In the genomic region with DNA sequence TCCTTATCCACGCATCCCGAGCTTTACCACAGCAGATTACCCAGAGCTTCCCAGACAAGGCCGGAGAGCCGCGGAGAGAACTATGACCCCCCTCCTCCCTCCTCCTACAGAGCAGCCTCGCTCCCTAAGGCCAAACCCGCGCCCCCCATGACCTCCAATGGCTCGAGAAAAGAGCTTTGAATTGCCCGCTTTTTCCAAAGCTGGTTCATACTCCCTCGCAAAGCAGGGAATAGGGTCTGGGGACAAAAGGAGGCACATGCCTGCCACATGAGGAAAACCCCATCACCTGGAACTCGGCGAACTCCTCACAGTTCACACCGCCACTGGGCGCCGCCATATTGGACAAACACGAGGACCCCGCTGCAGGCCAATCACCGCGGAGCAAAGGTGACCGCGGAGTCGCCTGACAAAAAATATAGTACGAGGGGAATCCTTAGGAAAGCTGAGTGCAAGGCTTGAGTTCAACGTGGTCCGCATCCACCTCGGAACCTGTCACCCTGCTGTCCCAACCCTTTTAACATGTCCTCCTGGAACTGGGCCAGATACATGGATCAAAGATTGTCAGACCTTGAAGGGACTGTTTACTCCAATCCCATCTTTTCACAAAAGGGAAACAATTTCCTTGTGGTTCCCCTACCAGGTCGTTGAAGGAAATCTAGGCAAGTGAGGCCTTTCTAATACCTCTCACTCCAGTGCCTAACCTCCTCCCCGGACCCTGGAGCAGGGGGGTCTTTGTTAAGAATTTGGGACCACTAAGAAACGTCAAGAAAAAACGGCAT, we compare ENCODE assay signal across 1 cellular context.
TF ChIP-seq lines count a peak whose summit lies in the region.

A gene (minus strand): TSS at position 344 of the 779 bp plus-strand sequence. CDS start 7 bp downstream, at position 337.

TF ChIP-seq in HepG2, 621 proteins besides CTCF, POLR2A, EP300 and RAD21 (continued from another document and continues in another):
- TF ChIP-seq, protein P1, sequence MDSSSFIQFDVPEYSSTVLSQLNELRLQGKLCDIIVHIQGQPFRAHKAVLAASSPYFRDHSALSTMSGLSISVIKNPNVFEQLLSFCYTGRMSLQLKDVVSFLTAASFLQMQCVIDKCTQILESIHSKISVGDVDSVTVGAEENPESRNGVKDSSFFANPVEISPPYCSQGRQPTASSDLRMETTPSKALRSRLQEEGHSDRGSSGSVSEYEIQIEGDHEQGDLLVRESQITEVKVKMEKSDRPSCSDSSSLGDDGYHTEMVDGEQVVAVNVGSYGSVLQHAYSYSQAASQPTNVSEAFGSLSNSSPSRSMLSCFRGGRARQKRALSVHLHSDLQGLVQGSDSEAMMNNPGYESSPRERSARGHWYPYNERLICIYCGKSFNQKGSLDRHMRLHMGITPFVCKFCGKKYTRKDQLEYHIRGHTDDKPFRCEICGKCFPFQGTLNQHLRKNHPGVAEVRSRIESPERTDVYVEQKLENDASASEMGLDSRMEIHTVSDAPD (CRISPR knock-in tag; IDR thresholded peaks at IDR 0.05): peak; percentile 53; the same call in 1 of the 2 replicates
- TF ChIP-seq ASH2L (IDR thresholded peaks at IDR 0.05; ENCODE audit: insufficient read length, low read depth, low read length) (peak; percentile 98), KDM5B (CRISPR knock-in tag; IDR thresholded peaks at IDR 0.05; ENCODE audit: borderline replicate concordance) (peak; percentile 95), NPAS2 (CRISPR knock-in tag; IDR thresholded peaks at IDR 0.05; ENCODE audit: borderline replicate concordance) (no peak), ZBTB20 (CRISPR knock-in tag; IDR thresholded peaks at IDR 0.05; ENCODE audit: borderline replicate concordance, low read depth) (peak; percentile 68; the same call in 1 of the 2 replicates), SIX4 (CRISPR knock-in tag; IDR thresholded peaks at IDR 0.05) (no peak), IRX3 (CRISPR knock-in tag; IDR thresholded peaks at IDR 0.05; ENCODE audit: borderline replicate concordance, low read depth) (0 out of 2 replicates have a peak, but pooled peaks have one; percentile 70), ZNF292 (CRISPR knock-in tag; IDR thresholded peaks at IDR 0.05; ENCODE audit: borderline replicate concordance, low read depth) (no peak), TP53 (CRISPR knock-in tag; conservative IDR thresholded peaks at IDR 0.05) (peak; percentile 70), KDM4B (CRISPR knock-in tag; IDR thresholded peaks at IDR 0.05) (no peak), EED (CRISPR knock-in tag; IDR thresholded peaks at IDR 0.05) (peak; percentile 71; the same call in 1 of the 2 replicates), NONO (IDR thresholded peaks at IDR 0.05) (no peak), NONO (CRISPR knock-in tag; conservative IDR thresholded peaks at IDR 0.05) (peak; percentile 65; the same call in 1 of the 2 replicates), KDM2A (CRISPR knock-in tag; IDR thresholded peaks at IDR 0.05; ENCODE audit: borderline replicate concordance, low read depth) (peak; percentile 85; the same call in 1 of the 2 replicates), SNAI1 (CRISPR knock-in tag; IDR thresholded peaks at IDR 0.05; ENCODE audit: borderline replicate concordance) (peak; percentile 30; the same call in 1 of the 2 replicates), GABPB1 (CRISPR knock-in tag; IDR thresholded peaks at IDR 0.05) (peak; percentile 56), BORCS8-MEF2B (CRISPR knock-in tag; IDR thresholded peaks at IDR 0.05) (peak; percentile 96), KLF15 (CRISPR knock-in tag; IDR thresholded peaks at IDR 0.05; ENCODE audit: borderline replicate concordance) (peak; percentile 58; the same call in 1 of the 2 replicates), KLF11 (CRISPR knock-in tag; IDR thresholded peaks at IDR 0.05) (0 out of 2 replicates have a peak, but pooled peaks have one; percentile 53), ZFY (CRISPR knock-in tag; IDR thresholded peaks at IDR 0.05) (peak; percentile 85), AHR (CRISPR knock-in tag; IDR thresholded peaks at IDR 0.05) (peak; percentile 86), ZSCAN9 (CRISPR knock-in tag; IDR thresholded peaks at IDR 0.05; ENCODE audit: borderline replicate concordance) (peak; percentile 67; the same call in 1 of the 2 replicates), STAT5B (CRISPR knock-in tag; IDR thresholded peaks at IDR 0.05) (no peak), NR2F1 (CRISPR knock-in tag; IDR thresholded peaks at IDR 0.05) (peak in 1 of 2 experiments; percentile 64; a peak in 2 of 4 replicates), ZFP90 (CRISPR knock-in tag; IDR thresholded peaks at IDR 0.05; ENCODE audit: borderline replicate concordance) (peak; percentile 77; the same call in 1 of the 2 replicates), ZNF703 (CRISPR knock-in tag; IDR thresholded peaks at IDR 0.05; ENCODE audit: borderline replicate concordance) (peak; percentile 52; the same call in 1 of the 2 replicates), NCOA1 (CRISPR knock-in tag; IDR thresholded peaks at IDR 0.05) (0 out of 2 replicates have a peak, but pooled peaks have one; percentile 34), EZH2 (conservative IDR thresholded peaks at IDR 0.05; ENCODE audit: low read depth, low read length) (no peak)
- TF ChIP-seq, protein P2, sequence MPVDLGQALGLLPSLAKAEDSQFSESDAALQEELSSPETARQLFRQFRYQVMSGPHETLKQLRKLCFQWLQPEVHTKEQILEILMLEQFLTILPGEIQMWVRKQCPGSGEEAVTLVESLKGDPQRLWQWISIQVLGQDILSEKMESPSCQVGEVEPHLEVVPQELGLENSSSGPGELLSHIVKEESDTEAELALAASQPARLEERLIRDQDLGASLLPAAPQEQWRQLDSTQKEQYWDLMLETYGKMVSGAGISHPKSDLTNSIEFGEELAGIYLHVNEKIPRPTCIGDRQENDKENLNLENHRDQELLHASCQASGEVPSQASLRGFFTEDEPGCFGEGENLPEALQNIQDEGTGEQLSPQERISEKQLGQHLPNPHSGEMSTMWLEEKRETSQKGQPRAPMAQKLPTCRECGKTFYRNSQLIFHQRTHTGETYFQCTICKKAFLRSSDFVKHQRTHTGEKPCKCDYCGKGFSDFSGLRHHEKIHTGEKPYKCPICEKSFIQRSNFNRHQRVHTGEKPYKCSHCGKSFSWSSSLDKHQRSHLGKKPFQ (CRISPR knock-in tag; IDR thresholded peaks at IDR 0.05; ENCODE audit: insufficient replicate concordance): peak; percentile 99
- TF ChIP-seq, protein P3, sequence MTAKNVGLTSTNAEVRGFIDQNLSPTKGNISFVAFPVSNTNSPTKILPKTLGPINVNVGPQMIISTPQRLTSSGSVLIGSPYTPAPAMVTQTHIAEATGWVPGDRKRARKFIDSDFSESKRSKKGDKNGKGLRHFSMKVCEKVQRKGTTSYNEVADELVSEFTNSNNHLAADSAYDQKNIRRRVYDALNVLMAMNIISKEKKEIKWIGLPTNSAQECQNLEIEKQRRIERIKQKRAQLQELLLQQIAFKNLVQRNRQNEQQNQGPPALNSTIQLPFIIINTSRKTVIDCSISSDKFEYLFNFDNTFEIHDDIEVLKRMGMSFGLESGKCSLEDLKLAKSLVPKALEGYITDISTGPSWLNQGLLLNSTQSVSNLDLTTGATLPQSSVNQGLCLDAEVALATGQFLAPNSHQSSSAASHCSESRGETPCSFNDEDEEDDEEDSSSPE (CRISPR knock-in tag; IDR thresholded peaks at IDR 0.05): peak; percentile 49; the same call in 1 of the 2 replicates
- TF ChIP-seq, protein P4, sequence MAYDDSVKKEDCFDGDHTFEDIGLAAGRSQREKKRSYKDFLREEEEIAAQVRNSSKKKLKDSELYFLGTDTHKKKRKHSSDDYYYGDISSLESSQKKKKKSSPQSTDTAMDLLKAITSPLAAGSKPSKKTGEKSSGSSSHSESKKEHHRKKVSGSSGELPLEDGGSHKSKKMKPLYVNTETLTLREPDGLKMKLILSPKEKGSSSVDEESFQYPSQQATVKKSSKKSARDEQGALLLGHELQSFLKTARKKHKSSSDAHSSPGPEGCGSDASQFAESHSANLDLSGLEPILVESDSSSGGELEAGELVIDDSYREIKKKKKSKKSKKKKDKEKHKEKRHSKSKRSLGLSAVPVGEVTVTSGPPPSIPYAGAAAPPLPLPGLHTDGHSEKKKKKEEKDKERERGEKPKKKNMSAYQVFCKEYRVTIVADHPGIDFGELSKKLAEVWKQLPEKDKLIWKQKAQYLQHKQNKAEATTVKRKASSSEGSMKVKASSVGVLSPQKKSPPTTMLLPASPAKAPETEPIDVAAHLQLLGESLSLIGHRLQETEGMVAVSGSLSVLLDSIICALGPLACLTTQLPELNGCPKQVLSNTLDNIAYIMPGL (CRISPR knock-in tag; IDR thresholded peaks at IDR 0.05; ENCODE audit: borderline replicate concordance in 1 of 2, low read depth in 1 of 2): peak; percentile 31 to 71; a peak in 3 of 4 replicates
- TF ChIP-seq, protein P5, sequence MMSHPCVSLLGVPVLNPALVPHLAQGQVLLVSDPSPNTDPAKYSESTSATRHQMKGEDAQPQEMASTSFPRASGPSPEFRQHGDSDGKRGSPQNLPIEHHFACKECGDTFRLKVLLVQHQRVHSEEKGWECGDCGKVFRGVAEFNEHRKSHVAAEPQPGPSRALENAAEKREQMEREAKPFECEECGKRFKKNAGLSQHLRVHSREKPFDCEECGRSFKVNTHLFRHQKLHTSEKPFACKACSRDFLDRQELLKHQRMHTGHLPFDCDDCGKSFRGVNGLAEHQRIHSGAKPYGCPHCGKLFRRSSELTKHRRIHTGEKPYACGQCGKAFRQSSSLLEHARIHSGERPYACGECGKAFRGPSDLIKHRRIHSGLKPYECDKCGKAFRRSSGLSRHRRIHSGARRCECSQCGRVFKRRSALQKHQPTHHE (CRISPR knock-in tag; IDR thresholded peaks at IDR 0.05; ENCODE audit: borderline replicate concordance): peak; percentile 70; the same call in 1 of the 2 replicates
- TF ChIP-seq, protein P6, sequence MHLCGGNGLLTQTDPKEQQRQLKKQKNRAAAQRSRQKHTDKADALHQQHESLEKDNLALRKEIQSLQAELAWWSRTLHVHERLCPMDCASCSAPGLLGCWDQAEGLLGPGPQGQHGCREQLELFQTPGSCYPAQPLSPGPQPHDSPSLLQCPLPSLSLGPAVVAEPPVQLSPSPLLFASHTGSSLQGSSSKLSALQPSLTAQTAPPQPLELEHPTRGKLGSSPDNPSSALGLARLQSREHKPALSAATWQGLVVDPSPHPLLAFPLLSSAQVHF (CRISPR knock-in tag; IDR thresholded peaks at IDR 0.05): no peak
- TF ChIP-seq, protein P7, sequence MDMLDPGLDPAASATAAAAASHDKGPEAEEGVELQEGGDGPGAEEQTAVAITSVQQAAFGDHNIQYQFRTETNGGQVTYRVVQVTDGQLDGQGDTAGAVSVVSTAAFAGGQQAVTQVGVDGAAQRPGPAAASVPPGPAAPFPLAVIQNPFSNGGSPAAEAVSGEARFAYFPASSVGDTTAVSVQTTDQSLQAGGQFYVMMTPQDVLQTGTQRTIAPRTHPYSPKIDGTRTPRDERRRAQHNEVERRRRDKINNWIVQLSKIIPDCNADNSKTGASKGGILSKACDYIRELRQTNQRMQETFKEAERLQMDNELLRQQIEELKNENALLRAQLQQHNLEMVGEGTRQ (IDR thresholded peaks at IDR 0.05; ENCODE audit: low read depth, low read length): no peak
- TF ChIP-seq, protein P7 (CRISPR knock-in tag; IDR thresholded peaks at IDR 0.05; ENCODE audit: borderline replicate concordance): no peak
- TF ChIP-seq, protein P8, sequence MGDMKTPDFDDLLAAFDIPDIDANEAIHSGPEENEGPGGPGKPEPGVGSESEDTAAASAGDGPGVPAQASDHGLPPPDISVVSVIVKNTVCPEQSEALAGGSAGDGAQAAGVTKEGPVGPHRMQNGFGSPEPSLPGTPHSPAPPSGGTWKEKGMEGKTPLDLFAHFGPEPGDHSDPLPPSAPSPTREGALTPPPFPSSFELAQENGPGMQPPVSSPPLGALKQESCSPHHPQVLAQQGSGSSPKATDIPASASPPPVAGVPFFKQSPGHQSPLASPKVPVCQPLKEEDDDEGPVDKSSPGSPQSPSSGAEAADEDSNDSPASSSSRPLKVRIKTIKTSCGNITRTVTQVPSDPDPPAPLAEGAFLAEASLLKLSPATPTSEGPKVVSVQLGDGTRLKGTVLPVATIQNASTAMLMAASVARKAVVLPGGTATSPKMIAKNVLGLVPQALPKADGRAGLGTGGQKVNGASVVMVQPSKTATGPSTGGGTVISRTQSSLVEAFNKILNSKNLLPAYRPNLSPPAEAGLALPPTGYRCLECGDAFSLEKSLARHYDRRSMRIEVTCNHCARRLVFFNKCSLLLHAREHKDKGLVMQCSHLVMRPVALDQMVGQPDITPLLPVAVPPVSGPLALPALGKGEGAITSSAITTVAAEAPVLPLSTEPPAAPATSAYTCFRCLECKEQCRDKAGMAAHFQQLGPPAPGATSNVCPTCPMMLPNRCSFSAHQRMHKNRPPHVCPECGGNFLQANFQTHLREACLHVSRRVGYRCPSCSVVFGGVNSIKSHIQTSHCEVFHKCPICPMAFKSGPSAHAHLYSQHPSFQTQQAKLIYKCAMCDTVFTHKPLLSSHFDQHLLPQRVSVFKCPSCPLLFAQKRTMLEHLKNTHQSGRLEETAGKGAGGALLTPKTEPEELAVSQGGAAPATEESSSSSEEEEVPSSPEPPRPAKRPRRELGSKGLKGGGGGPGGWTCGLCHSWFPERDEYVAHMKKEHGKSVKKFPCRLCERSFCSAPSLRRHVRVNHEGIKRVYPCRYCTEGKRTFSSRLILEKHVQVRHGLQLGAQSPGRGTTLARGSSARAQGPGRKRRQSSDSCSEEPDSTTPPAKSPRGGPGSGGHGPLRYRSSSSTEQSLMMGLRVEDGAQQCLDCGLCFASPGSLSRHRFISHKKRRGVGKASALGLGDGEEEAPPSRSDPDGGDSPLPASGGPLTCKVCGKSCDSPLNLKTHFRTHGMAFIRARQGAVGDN (CRISPR knock-in tag; IDR thresholded peaks at IDR 0.05): peak; percentile 92
- TF ChIP-seq, protein P9, sequence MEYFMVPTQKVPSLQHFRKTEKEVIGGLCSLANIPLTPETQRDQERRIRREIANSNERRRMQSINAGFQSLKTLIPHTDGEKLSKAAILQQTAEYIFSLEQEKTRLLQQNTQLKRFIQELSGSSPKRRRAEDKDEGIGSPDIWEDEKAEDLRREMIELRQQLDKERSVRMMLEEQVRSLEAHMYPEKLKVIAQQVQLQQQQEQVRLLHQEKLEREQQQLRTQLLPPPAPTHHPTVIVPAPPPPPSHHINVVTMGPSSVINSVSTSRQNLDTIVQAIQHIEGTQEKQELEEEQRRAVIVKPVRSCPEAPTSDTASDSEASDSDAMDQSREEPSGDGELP (IDR thresholded peaks at IDR 0.05; ENCODE audit: borderline replicate concordance, low read depth): 0 out of 2 replicates have a peak, but pooled peaks have one; percentile 30
- TF ChIP-seq, protein P10, sequence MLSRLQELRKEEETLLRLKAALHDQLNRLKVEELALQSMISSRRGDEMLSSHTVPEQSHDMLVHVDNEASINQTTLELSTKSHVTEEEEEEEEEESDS (CRISPR knock-in tag; IDR thresholded peaks at IDR 0.05; ENCODE audit: borderline replicate concordance): peak; percentile 91
